Comparison of ENCODE assay signal across 8 cellular contexts in genomic region chr12:31234955-31235867, GRCh38.
DNase-seq lines count a peak whose midpoint lies in the region; ATAC-seq and TF ChIP-seq lines count a peak whose summit lies in the region.

No MANE protein-coding gene starts in this region.

- CTCF ChIA-PET in AG04450 (lab: Charles Lee), result interaction anchor here (0.5 to 6.5 kb wide), 7 partner anchors 11 to 386 kb away, joined by 3 to 80 read pairs (median 4); no protein-coding TSS in a partner anchor

- TF ChIP-seq CTCF in AG04450 (IDR thresholded peaks at IDR 0.05; ENCODE audit: low read depth, low read length), result peak; percentile 54
- TF ChIP-seq CTCF in fibroblast of pulmonary artery (IDR thresholded peaks at IDR 0.05; ENCODE audit: low read length, missing control alignments), result peak; percentile 54

- POLR2A ChIA-PET in AG04450 (lab: Yijun Ruan, JAX), result no interaction called here

- H3K27ac ChIP-seq in AG04450 (ENCODE audit: low read depth, low read length) (no peak overlapping the region), rectal smooth muscle tissue (ENCODE audit: low read depth, low read length) (no peak overlapping the region)

- H3K27me3 ChIP-seq in AG04450 (ENCODE audit: control insufficient read depth, insufficient read depth, low read length) (peaks cover 40% of the 10 kb centered on the region), rectal smooth muscle tissue (ENCODE audit: control insufficient read depth, insufficient read depth, low read length) (no peaks in the 10 kb centered on the region)

- ATAC-seq in HG02970 (IDR thresholded peaks at IDR 0.05; ENCODE audit: low FRiP score, unreplicated experiment), result no peak
- ATAC-seq in HG03521 (IDR thresholded peaks at IDR 0.05; ENCODE audit: unreplicated experiment), result no peak

- peaks cover 5% of the 10 kb centered on the region; the same call in 1 of the 2 replicates for H3K9me3 ChIP-seq in AG04450 (ENCODE audit: control insufficient read depth, insufficient read depth, low read length)

- no peak for DNase-seq in AG04450 (ENCODE audit: low read depth, low spot score)
- peak; percentile 40 for DNase-seq in HuH-7.5 (ENCODE audit: low spot score)
- peak; percentile 43 for DNase-seq in RKO (ENCODE audit: low spot score)
- DNase-seq in fibroblast of pulmonary artery (ENCODE audit: low read depth), result peak; percentile 51
- no peak for DNase-seq in activated naive CD4-positive, alpha-beta T cell (lab: John Stamatoyannopoulos, UW)

- H3K4me3 ChIP-seq in AG04450 (ENCODE audit: low read depth, low read length) (no peak overlapping the region), fibroblast of pulmonary artery (replicated peaks; ENCODE audit: low read depth, low read length) (no peak overlapping the region), rectal smooth muscle tissue (ENCODE audit: low read length) (no peak overlapping the region)

- H3K4me1 ChIP-seq in rectal smooth muscle tissue (ENCODE audit: control insufficient read depth, insufficient read depth, low read length), result no peaks in the 10 kb centered on the region

- H3K9ac ChIP-seq in rectal smooth muscle tissue (ENCODE audit: low read length), result peak overlapping the region; percentile 5

- no peaks in the 10 kb centered on the region for H3K36me3 ChIP-seq in rectal smooth muscle tissue (ENCODE audit: control insufficient read depth, insufficient read depth, low read length)

Comparison
In these comparisons a context has a peak if more than half of its experiments do, and no peak if none do; other contexts are left out.
1. DNase-seq: peak in HuH-7.5 (single experiment), RKO (single experiment) and fibroblast of pulmonary artery (single experiment); none in AG04450 (single experiment) and activated naive CD4-positive, alpha-beta T cell (0 of 4).